In genomic region chr21:29235714-29236197, GRCh38 we compare ENCODE assay signal across 12 cellular contexts.
DNase-seq lines count a peak whose midpoint lies in the region; ATAC-seq and TF ChIP-seq lines count a peak whose summit lies in the region.
"Had no signal": no experiment of that assay in that cellular context is flagged by ENCODE, and none has a peak within 500 bp of the region (broad histone marks: within the 10 kb centered on the region; RNA-seq: fewer than 3 reads in every experiment).

No MANE protein-coding gene starts in this region.

- H3K79me2 ChIP-seq in DND-41 (ENCODE audit: insufficient read depth, low read length): no peaks in the 10 kb centered on the region

- H3K27me3 Mint-ChIP-seq in activated T-helper 1 cell treated with anti-CD3 and anti-CD28 coated beads, Interleukin-12 subunit alpha, Interleukin-12 subunit beta, Interleukin-2, Interleukin-4 antibody, amounts not matched to agents 30 ng/mL and 10 ng/mL and 1 ng/mL, durations not matched to agents 14 hours and 24 hours and 36 hours (ENCODE audit: insufficient read depth): peaks cover 41% of the 10 kb centered on the region

- no peaks in the 10 kb centered on the region for H3K9me3 ChIP-seq in DND-41 (ENCODE audit: insufficient read depth, low read length, severe bottlenecking)
- H3K9me3 ChIP-seq: left ventricle myocardium inferior had no signal

- H3K9me3 Mint-ChIP-seq in activated T-helper 1 cell treated with anti-CD3 and anti-CD28 coated beads, Interleukin-12 subunit alpha, Interleukin-12 subunit beta, Interleukin-2, Interleukin-4 antibody, amounts not matched to agents 30 ng/mL and 10 ng/mL and 1 ng/mL, durations not matched to agents 14 hours and 24 hours and 36 hours: peaks cover 3% of the 10 kb centered on the region

- no peak overlapping the region for H3K4me3 Mint-ChIP-seq in activated T-helper 1 cell treated with anti-CD3 and anti-CD28 coated beads, Interleukin-12 subunit alpha, Interleukin-12 subunit beta, Interleukin-2, Interleukin-4 antibody, amounts not matched to agents 30 ng/mL and 10 ng/mL and 1 ng/mL, durations not matched to agents 14 hours and 24 hours and 36 hours

- H3K4me2 ChIP-seq in DND-41 (ENCODE audit: insufficient read depth, low read length): no peak overlapping the region

- ATAC-seq in DND-41 (ENCODE audit: insufficient read depth, low read depth): no peak
- ATAC-seq in GM19324 (IDR thresholded peaks at IDR 0.05; ENCODE audit: low FRiP score, unreplicated experiment): peak; percentile 43
- peak; percentile 40 for ATAC-seq in HG02973 (IDR thresholded peaks at IDR 0.05; ENCODE audit: unreplicated experiment)

- H3K4me3 ChIP-seq in DND-41 (ENCODE audit: low read depth in 1 of 2, low read length in 2 of 2): no peak overlapping the region
- H3K4me3 ChIP-seq: left ventricle myocardium inferior, skin epidermis had no signal

- intact Hi-C loops in activated T-helper 1 cell treated with anti-CD3 and anti-CD28 coated beads, Interleukin-12 subunit alpha, Interleukin-12 subunit beta, Interleukin-2, Interleukin-4 antibody, amounts not matched to agents 30 ng/mL and 10 ng/mL and 1 ng/mL, durations not matched to agents 14 hours and 24 hours and 36 hours (cut with micrococcal nuclease): no loop called here

- H3K4me1 Mint-ChIP-seq in activated T-helper 1 cell treated with anti-CD3 and anti-CD28 coated beads, Interleukin-12 subunit alpha, Interleukin-12 subunit beta, Interleukin-2, Interleukin-4 antibody, amounts not matched to agents 30 ng/mL and 10 ng/mL and 1 ng/mL, durations not matched to agents 14 hours and 24 hours and 36 hours (ENCODE audit: low read depth): peaks cover 44% of the 10 kb centered on the region

- no peaks in the 10 kb centered on the region for H3K27me3 ChIP-seq in DND-41 (ENCODE audit: insufficient read depth, low read length, poor library complexity)

- 0 out of 2 replicates have a peak, but pooled peaks cover 5% of the 10 kb centered on the region for H3K4me1 ChIP-seq in DND-41 (ENCODE audit: insufficient read depth, low read length)

- H3K9ac ChIP-seq in DND-41 (ENCODE audit: low read depth, low read length): no peak overlapping the region

- H4K20me1 ChIP-seq in DND-41 (ENCODE audit: insufficient read depth, low read length): no peaks in the 10 kb centered on the region

- peak overlapping the region; percentile 47; the same call in 1 of the 2 replicates for H2AFZ ChIP-seq in DND-41 (ENCODE audit: low read depth, low read length)

- TF ChIP-seq CTCF in DND-41 (IDR thresholded peaks at IDR 0.05; ENCODE audit: borderline replicate concordance, extremely low read depth, low read length, poor library complexity, severe bottlenecking): no peak

- no peak overlapping the region for H3K27ac Mint-ChIP-seq in activated T-helper 1 cell treated with anti-CD3 and anti-CD28 coated beads, Interleukin-12 subunit alpha, Interleukin-12 subunit beta, Interleukin-2, Interleukin-4 antibody, amounts not matched to agents 30 ng/mL and 10 ng/mL and 1 ng/mL, durations not matched to agents 14 hours and 24 hours and 36 hours

- H3K36me3 ChIP-seq in DND-41 (ENCODE audit: insufficient read depth, low read length): no peaks in the 10 kb centered on the region
- H3K36me3 ChIP-seq: left ventricle myocardium inferior had no signal

- no peak overlapping the region for H3K27ac ChIP-seq in DND-41 (ENCODE audit: low read length)
- H3K27ac ChIP-seq: left ventricle myocardium inferior had no signal

- no peak for DNase-seq in DND-41
- peak; percentile 70 for DNase-seq in RPMI8226
- no peak for DNase-seq in NCI-H2171 treated with DMSO at 0.1 percent for 48 hours (lab: John Stamatoyannopoulos, UW)
- no peak for DNase-seq in activated T-helper 1 cell treated with anti-CD3 and anti-CD28 coated beads, Interleukin-12 subunit alpha, Interleukin-12 subunit beta, Interleukin-2, Interleukin-4 antibody, amounts not matched to agents 30 ng/mL and 10 ng/mL and 1 ng/mL, durations not matched to agents 14 hours and 24 hours and 36 hours (ENCODE audit: low spot score)
- DNase-seq in cerebellar nuclear complex (lab: John Stamatoyannopoulos, UW): no peak
- no peak for DNase-seq in NCI-H1694 treated with DMSO at 0.1 percent for 48 hours (lab: John Stamatoyannopoulos, UW)
- DNase-seq: left ventricle myocardium inferior, NCI-H2081 treated with DMSO at 0.1 percent for 48 hours, T-helper 2 cell had no signal

- peaks cover 1% of the 10 kb centered on the region for H3K36me3 Mint-ChIP-seq in activated T-helper 1 cell treated with anti-CD3 and anti-CD28 coated beads, Interleukin-12 subunit alpha, Interleukin-12 subunit beta, Interleukin-2, Interleukin-4 antibody, amounts not matched to agents 30 ng/mL and 10 ng/mL and 1 ng/mL, durations not matched to agents 14 hours and 24 hours and 36 hours (ENCODE audit: low read depth)
